ENCODE assay signal across 2 cellular contexts in genomic region chr2:29090311-29090710, GRCh38.
A peak's percentile ranks its signal among the peaks of the same experiment; 100 is the strongest.
TF ChIP-seq lines count a peak whose summit lies in the region.

No MANE protein-coding gene starts in this region.

TF ChIP-seq in HCT116, 20 proteins besides CTCF, POLR2A, EP300 and RAD21:
- TF ChIP-seq FOSL1 (IDR thresholded peaks at IDR 0.05; ENCODE audit: low read depth) (peak; percentile 44), JUND (IDR thresholded peaks at IDR 0.05) (0 out of 2 replicates have a peak, but pooled peaks have one; percentile 25)

TF ChIP-seq in HepG2, 621 proteins besides CTCF, POLR2A, EP300 and RAD21:
- TF ChIP-seq FOSL2 (CRISPR knock-in tag; IDR thresholded peaks at IDR 0.05) = peak; percentile 79
